In the genomic region with DNA sequence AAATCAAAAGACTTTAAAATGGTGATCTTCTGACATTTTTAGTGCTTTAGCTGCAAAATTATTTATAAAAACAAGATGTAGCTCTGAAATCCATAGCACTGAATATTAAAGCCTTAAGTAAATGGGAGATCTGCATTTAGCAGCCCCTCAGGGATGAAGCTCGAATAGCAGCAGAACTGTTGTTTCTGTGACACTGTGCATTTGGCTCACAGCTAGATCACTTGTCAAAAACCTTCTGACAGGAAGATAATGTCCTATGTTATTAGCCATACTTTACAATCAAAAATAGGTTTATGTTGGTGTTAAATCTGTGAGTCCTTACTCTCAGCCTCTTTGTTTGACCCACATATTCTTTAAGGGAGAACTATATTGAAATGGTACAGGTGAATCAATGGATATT, we compare ENCODE assay signal across 8 cellular contexts.
"Had no signal": no experiment of that assay in that cellular context is flagged by ENCODE, and none has a peak within 500 bp of the region (broad histone marks: within the 10 kb centered on the region; RNA-seq: fewer than 3 reads in every experiment).

No MANE protein-coding gene starts in this region.

- H3K4me1 Mint-ChIP-seq: IgD-negative memory B cell had no signal

- H2AFZ ChIP-seq: GM23338 had no signal

- DNase-seq: H7, HFFc6 had no signal

- H3K27ac ChIP-seq: HL-60 had no signal

- H3K27ac Mint-ChIP-seq: GM23338, HFFc6, IgD-negative memory B cell had no signal

- ATAC-seq: GM23338, HCT116, HepG2 had no signal

- H3K36me3 Mint-ChIP-seq: IgD-negative memory B cell had no signal

- H3K4me3 Mint-ChIP-seq: GM23338, HFFc6, IgD-negative memory B cell had no signal

- H3K4me3 ChIP-seq: GM23338, HAP-1 had no signal

- FAIRE-seq: HepG2 had no signal

- H3K36me3 ChIP-seq: HAP-1 had no signal

- H3K9me3 Mint-ChIP-seq: GM23338, HFFc6, IgD-negative memory B cell had no signal

- H3K4me2 ChIP-seq: GM23338 had no signal

- H3K9me3 ChIP-seq: HAP-1 had no signal
